Comparison of ENCODE assay signal across 1 cellular context in the genomic region with DNA sequence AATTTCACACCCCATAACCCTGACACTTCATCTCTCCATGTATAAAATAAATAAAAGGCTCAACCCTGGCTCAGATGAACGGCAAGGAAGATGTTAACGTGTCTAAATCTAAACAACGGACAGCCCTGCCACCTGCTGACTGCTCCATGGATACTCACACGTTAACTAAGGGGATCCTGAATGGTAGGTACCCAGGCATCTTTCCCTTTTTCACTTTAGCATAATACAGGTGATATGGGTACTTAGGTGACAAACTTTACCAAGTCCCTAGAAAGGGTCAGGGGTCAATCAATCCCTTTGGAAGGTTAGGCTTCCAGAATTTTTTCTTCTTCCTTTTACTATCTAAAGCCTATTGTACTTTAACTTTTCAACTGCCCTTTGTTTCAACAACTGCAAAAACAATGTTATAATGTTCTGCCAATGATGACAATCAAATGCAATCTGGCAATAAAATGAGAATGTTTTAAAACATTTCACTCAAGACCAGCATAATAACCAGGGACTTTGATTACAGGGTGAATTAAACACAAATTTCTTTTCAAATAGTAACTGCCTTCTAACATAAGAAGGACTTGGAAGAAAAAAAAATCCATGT.
TF ChIP-seq lines count a peak whose summit lies in the region.

No MANE protein-coding gene starts in this region.

TF ChIP-seq in GM23338, 12 proteins besides CTCF, POLR2A, EP300 and RAD21 (continued from another document):
- TF ChIP-seq ZNF462 (CRISPR knock-in tag; IDR thresholded peaks at IDR 0.05) = no peak
